Comparison of ENCODE assay signal across 39 cellular contexts in the genomic region with DNA sequence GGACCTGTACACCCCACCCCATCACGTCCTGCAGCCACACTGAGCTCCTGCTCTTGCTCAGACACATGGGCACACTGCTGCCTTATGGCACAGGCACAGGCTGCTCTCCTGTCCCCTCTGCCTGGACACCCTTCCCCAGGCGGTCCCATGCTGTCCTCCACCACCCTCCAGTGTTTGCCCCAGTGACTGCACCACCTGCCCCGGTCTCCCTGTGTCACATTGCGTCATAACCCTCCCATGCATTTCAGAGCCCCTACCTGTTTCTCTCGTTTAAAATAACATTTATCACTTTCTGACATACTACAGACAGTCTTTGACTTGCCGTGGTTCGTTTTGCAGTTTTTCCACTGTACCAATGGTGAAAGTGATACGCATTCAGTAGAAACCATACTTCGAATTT.
"Had no signal": no experiment of that assay in that cellular context is flagged by ENCODE, and none has a peak within 500 bp of the region (broad histone marks: within the 10 kb centered on the region; RNA-seq: fewer than 3 reads in every experiment).

No MANE protein-coding gene starts in this region.

- H3K4me3 Mint-ChIP-seq: activated CD4-positive, alpha-beta memory T cell treated with anti-CD3 and anti-CD28 coated beads for 36 hours; activated CD4-positive, alpha-beta T cell treated with anti-CD3 and anti-CD28 coated beads for 36 hours; activated CD4-positive, alpha-beta T cell treated with anti-CD3 and anti-CD28 coated beads, Interleukin-2, amount 10 ng/mL, durations not matched to agents 24 days and 14 days; activated CD8-positive, alpha-beta memory T cell treated with anti-CD3 and anti-CD28 coated beads, Interleukin-2, amount 10 ng/mL, durations not matched to agents 7 days and 5 days; activated CD8-positive, alpha-beta T cell treated with anti-CD3 and anti-CD28 coated beads, Interleukin-2, amount 10 ng/mL, durations not matched to agents 7 days and 5 days; activated naive CD4-positive, alpha-beta T cell treated with anti-CD3 and anti-CD28 coated beads for 36 hours; activated naive CD4-positive, alpha-beta T cell treated with anti-CD3 and anti-CD28 coated beads, Interleukin-2, amount 50 U/mL, for 24 hours; activated naive CD8-positive, alpha-beta T cell treated with anti-CD3 and anti-CD28 coated beads for 36 hours; activated naive CD8-positive, alpha-beta T cell treated with anti-CD3 and anti-CD28 coated beads, Interleukin-2, amount 50 U/mL, for 24 hours; activated T-helper 1 cell treated with anti-CD3 and anti-CD28 coated beads, Interleukin-12 subunit alpha, Interleukin-12 subunit beta, Interleukin-2, Interleukin-4 antibody, amounts not matched to agents 30 ng/mL and 10 ng/mL and 1 ng/mL, durations not matched to agents 14 hours and 24 hours and 36 hours; brain; dendritic cell treated with granulocyte-macrophage colony-stimulating factor and Interleukin-4, amounts not matched to agents 40 ng/mL and 50 ng/mL, for 4 days; effector memory CD8-positive, alpha-beta T cell; T-helper 1 cell treated with Interleukin-12 subunit alpha and Interleukin-12 subunit beta and Interleukin-4 antibody, amounts not matched to agents 30 μg/mL and 1 μg/mL, for 36 hours; T-helper 2 cell treated with Interferon-gamma antibody and Interleukin-4, amounts not matched to agents 5 μg/mL and 100 μg/mL, for 36 hours had no signal

- H3K27me3 Mint-ChIP-seq: activated CD4-positive, alpha-beta memory T cell treated with anti-CD3 and anti-CD28 coated beads for 36 hours; activated CD4-positive, alpha-beta T cell treated with anti-CD3 and anti-CD28 coated beads for 36 hours; activated naive CD8-positive, alpha-beta T cell treated with anti-CD3 and anti-CD28 coated beads for 36 hours; activated naive CD8-positive, alpha-beta T cell treated with anti-CD3 and anti-CD28 coated beads, Interleukin-2, amount 50 U/mL, for 24 hours; dendritic cell treated with granulocyte-macrophage colony-stimulating factor and Interleukin-4, amounts not matched to agents 40 ng/mL and 50 ng/mL, for 4 days had no signal

- H3K4me1 ChIP-seq: breast epithelium, esophagus muscularis mucosa, foreskin keratinocyte, gastrocnemius medialis, heart left ventricle had no signal

- H3K36me3 Mint-ChIP-seq: activated CD4-positive, alpha-beta memory T cell treated with anti-CD3 and anti-CD28 coated beads for 36 hours; activated CD8-positive, alpha-beta memory T cell treated with anti-CD3 and anti-CD28 coated beads, Interleukin-2, amount 10 ng/mL, durations not matched to agents 7 days and 5 days; activated naive CD4-positive, alpha-beta T cell treated with anti-CD3 and anti-CD28 coated beads, Interleukin-2, amount 50 U/mL, for 24 hours; activated naive CD8-positive, alpha-beta T cell treated with anti-CD3 and anti-CD28 coated beads for 36 hours; brain had no signal

- DNase-seq: activated CD4-positive, alpha-beta memory T cell treated with anti-CD3 and anti-CD28 coated beads for 36 hours; activated CD4-positive, alpha-beta T cell treated with anti-CD3 and anti-CD28 coated beads for 36 hours; activated CD4-positive, alpha-beta T cell treated with anti-CD3 and anti-CD28 coated beads, Interleukin-2, amount 10 ng/mL, durations not matched to agents 24 days and 14 days; activated CD4-positive, CD25-positive, alpha-beta regulatory T cell; activated CD4-positive, CD25-positive, alpha-beta regulatory T cell treated with anti-CD3 and anti-CD28 coated beads, Interleukin-2, amount 50 U/mL, for 72 hours; activated CD8-positive, alpha-beta memory T cell treated with anti-CD3 and anti-CD28 coated beads, Interleukin-2, amount 10 ng/mL, durations not matched to agents 7 days and 5 days; activated CD8-positive, alpha-beta memory T cell treated with anti-CD3 and anti-CD28 coated beads, Interleukin-2, amount 50 U/mL, for 4 hours; activated CD8-positive, alpha-beta T cell treated with anti-CD3 and anti-CD28 coated beads, Interleukin-2, amount 10 ng/mL, durations not matched to agents 7 days and 5 days; activated effector memory CD4-positive, alpha-beta T cell treated with anti-CD3 and anti-CD28 coated beads, Interleukin-2, amount 50 U/mL, for 16 hours; activated naive CD4-positive, alpha-beta T cell treated with anti-CD3 and anti-CD28 coated beads for 36 hours; activated naive CD8-positive, alpha-beta T cell treated with anti-CD3 and anti-CD28 coated beads for 36 hours; activated naive CD8-positive, alpha-beta T cell treated with anti-CD3 and anti-CD28 coated beads, Interleukin-2, amount 50 U/mL, for 24 hours; activated T-cell treated with anti-CD3 and anti-CD28 coated beads, Interleukin-2, amount 50 U/mL, for 1 hour; activated T-cell treated with anti-CD3 and anti-CD28 coated beads, Interleukin-2, amount 50 U/mL, for 48 hours; adrenal gland; amygdala; aorta; central memory CD4-positive, alpha-beta T cell; cerebellar nuclear complex; dorsolateral prefrontal cortex; effector CD4-positive, alpha-beta T cell; effector memory CD8-positive, alpha-beta T cell; erythroblast; foreskin keratinocyte; gastrocnemius medialis; glutamatergic neuron; heart left ventricle; T1000 had no signal

- H3K9me3 ChIP-seq: adrenal gland, breast epithelium, esophagus muscularis mucosa, gastrocnemius medialis, heart left ventricle had no signal

- H3K9me3 Mint-ChIP-seq: activated CD4-positive, alpha-beta memory T cell treated with anti-CD3 and anti-CD28 coated beads for 36 hours; activated CD4-positive, alpha-beta T cell treated with anti-CD3 and anti-CD28 coated beads, Interleukin-2, amount 10 ng/mL, durations not matched to agents 24 days and 14 days; activated naive CD4-positive, alpha-beta T cell treated with anti-CD3 and anti-CD28 coated beads for 36 hours; activated naive CD4-positive, alpha-beta T cell treated with anti-CD3 and anti-CD28 coated beads, Interleukin-2, amount 50 U/mL, for 24 hours; activated naive CD8-positive, alpha-beta T cell treated with anti-CD3 and anti-CD28 coated beads for 36 hours; activated naive CD8-positive, alpha-beta T cell treated with anti-CD3 and anti-CD28 coated beads, Interleukin-2, amount 50 U/mL, for 24 hours; activated T-helper 1 cell treated with anti-CD3 and anti-CD28 coated beads, Interleukin-12 subunit alpha, Interleukin-12 subunit beta, Interleukin-2, Interleukin-4 antibody, amounts not matched to agents 30 ng/mL and 10 ng/mL and 1 ng/mL, durations not matched to agents 14 hours and 24 hours and 36 hours; activated T-helper 2 cell treated with anti-CD3 and anti-CD28 coated beads, Interferon-gamma antibody, Interleukin-2, Interleukin-4, amounts not matched to agents 10 μg/mL and 5 μg/mL and 100 μg/mL, durations not matched to agents 14 hours and 24 hours and 36 hours; dendritic cell treated with granulocyte-macrophage colony-stimulating factor and Interleukin-4, amounts not matched to agents 40 ng/mL and 50 ng/mL, for 4 days; effector memory CD8-positive, alpha-beta T cell; T-helper 1 cell treated with Interleukin-12 subunit alpha and Interleukin-12 subunit beta and Interleukin-4 antibody, amounts not matched to agents 30 μg/mL and 1 μg/mL, for 36 hours; T-helper 2 cell treated with Interferon-gamma antibody and Interleukin-4, amounts not matched to agents 5 μg/mL and 100 μg/mL, for 36 hours had no signal

- H3K4me3 ChIP-seq: adrenal gland, breast epithelium, cardiac muscle cell, coronary artery, dorsolateral prefrontal cortex, esophagus muscularis mucosa, gastrocnemius medialis, heart left ventricle had no signal

- H3K36me3 ChIP-seq: adrenal gland, breast epithelium, cardiac muscle cell, esophagus muscularis mucosa, gastrocnemius medialis, heart left ventricle had no signal

- ATAC-seq: activated CD4-positive, alpha-beta T cell treated with anti-CD3 and anti-CD28 coated beads for 36 hours; activated CD8-positive, alpha-beta memory T cell treated with anti-CD3 and anti-CD28 coated beads, Interleukin-2, amount 10 ng/mL, durations not matched to agents 7 days and 5 days; activated CD8-positive, alpha-beta T cell treated with anti-CD3 and anti-CD28 coated beads, Interleukin-2, amount 10 ng/mL, durations not matched to agents 7 days and 5 days; activated naive CD8-positive, alpha-beta T cell treated with anti-CD3 and anti-CD28 coated beads, Interleukin-2, amount 50 U/mL, for 24 hours; effector memory CD8-positive, alpha-beta T cell; foreskin keratinocyte; gastrocnemius medialis; heart left ventricle had no signal

- H3K27ac ChIP-seq: adrenal gland, breast epithelium, cardiac muscle cell, coronary artery, dorsolateral prefrontal cortex, esophagus muscularis mucosa, foreskin keratinocyte, gastrocnemius medialis, heart left ventricle had no signal

- H3K27ac Mint-ChIP-seq: activated CD4-positive, alpha-beta memory T cell treated with anti-CD3 and anti-CD28 coated beads for 36 hours; activated CD4-positive, alpha-beta T cell treated with anti-CD3 and anti-CD28 coated beads for 36 hours; activated CD4-positive, alpha-beta T cell treated with anti-CD3 and anti-CD28 coated beads, Interleukin-2, amount 10 ng/mL, durations not matched to agents 24 days and 14 days; activated CD8-positive, alpha-beta memory T cell treated with anti-CD3 and anti-CD28 coated beads, Interleukin-2, amount 10 ng/mL, durations not matched to agents 7 days and 5 days; activated CD8-positive, alpha-beta T cell treated with anti-CD3 and anti-CD28 coated beads, Interleukin-2, amount 10 ng/mL, durations not matched to agents 7 days and 5 days; activated naive CD4-positive, alpha-beta T cell treated with anti-CD3 and anti-CD28 coated beads for 36 hours; activated naive CD4-positive, alpha-beta T cell treated with anti-CD3 and anti-CD28 coated beads, Interleukin-2, amount 50 U/mL, for 24 hours; activated naive CD8-positive, alpha-beta T cell treated with anti-CD3 and anti-CD28 coated beads for 36 hours; activated naive CD8-positive, alpha-beta T cell treated with anti-CD3 and anti-CD28 coated beads, Interleukin-2, amount 50 U/mL, for 24 hours; activated T-helper 1 cell treated with anti-CD3 and anti-CD28 coated beads, Interleukin-12 subunit alpha, Interleukin-12 subunit beta, Interleukin-2, Interleukin-4 antibody, amounts not matched to agents 30 ng/mL and 10 ng/mL and 1 ng/mL, durations not matched to agents 14 hours and 24 hours and 36 hours; activated T-helper 2 cell treated with anti-CD3 and anti-CD28 coated beads, Interferon-gamma antibody, Interleukin-2, Interleukin-4, amounts not matched to agents 10 μg/mL and 5 μg/mL and 100 μg/mL, durations not matched to agents 14 hours and 24 hours and 36 hours; brain; dendritic cell treated with granulocyte-macrophage colony-stimulating factor and Interleukin-4, amounts not matched to agents 40 ng/mL and 50 ng/mL, for 4 days; effector memory CD8-positive, alpha-beta T cell; T-helper 1 cell treated with Interleukin-12 subunit alpha and Interleukin-12 subunit beta and Interleukin-4 antibody, amounts not matched to agents 30 μg/mL and 1 μg/mL, for 36 hours; T-helper 2 cell treated with Interferon-gamma antibody and Interleukin-4, amounts not matched to agents 5 μg/mL and 100 μg/mL, for 36 hours had no signal

- H3K4me1 Mint-ChIP-seq: activated CD4-positive, alpha-beta T cell treated with anti-CD3 and anti-CD28 coated beads, Interleukin-2, amount 10 ng/mL, durations not matched to agents 24 days and 14 days; activated CD8-positive, alpha-beta memory T cell treated with anti-CD3 and anti-CD28 coated beads, Interleukin-2, amount 10 ng/mL, durations not matched to agents 7 days and 5 days; activated naive CD4-positive, alpha-beta T cell treated with anti-CD3 and anti-CD28 coated beads, Interleukin-2, amount 50 U/mL, for 24 hours had no signal

- H3K27me3 ChIP-seq: adrenal gland, breast epithelium, cardiac muscle cell, dorsolateral prefrontal cortex, esophagus muscularis mucosa, foreskin keratinocyte, gastrocnemius medialis, heart left ventricle had no signal
